In the genomic region with DNA sequence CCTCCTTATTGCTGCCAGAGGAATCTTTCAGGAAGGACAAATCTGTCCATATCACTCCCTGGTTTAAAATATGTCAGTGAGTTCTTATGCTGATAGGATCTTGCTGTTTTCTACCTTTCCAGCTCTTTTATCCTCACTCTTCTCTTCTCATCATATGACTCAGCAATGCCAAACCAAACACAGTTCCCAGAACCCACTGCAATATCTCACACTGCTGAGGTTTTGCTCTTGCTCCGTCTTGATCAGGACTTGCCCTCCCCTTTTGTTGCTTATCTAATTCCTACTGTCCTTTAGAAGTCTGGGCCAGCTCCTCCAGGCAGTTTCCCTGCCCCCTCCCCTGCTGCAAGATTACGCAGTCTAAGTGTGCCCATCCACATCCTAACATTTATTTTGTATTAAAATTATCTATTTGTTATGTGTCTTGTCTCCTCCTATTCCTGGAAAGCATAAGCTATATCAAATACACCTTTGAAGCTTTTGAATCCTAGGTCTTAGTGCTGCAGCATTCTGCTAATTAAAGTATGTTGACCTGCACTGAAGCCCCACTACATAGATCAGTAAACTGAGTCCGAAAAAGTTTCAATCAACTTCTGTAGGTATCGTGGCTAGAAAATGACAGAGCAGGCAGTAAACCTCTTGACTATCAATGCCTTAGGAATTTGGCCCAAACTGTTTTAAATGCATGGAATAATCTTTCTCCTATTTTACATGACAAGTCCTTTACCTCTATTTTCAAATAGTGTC, we compare ENCODE assay signal across 21 cellular contexts.
DNase-seq lines count a peak whose midpoint lies in the region; ATAC-seq, FAIRE-seq and TF ChIP-seq lines count a peak whose summit lies in the region.
"Had no signal": no experiment of that assay in that cellular context is flagged by ENCODE, and none has a peak within 500 bp of the region (broad histone marks: within the 10 kb centered on the region; RNA-seq: fewer than 3 reads in every experiment).

No MANE protein-coding gene starts in this region.

- H3K36me3 ChIP-seq in bronchial epithelial cell (ENCODE audit: control insufficient read depth, insufficient read depth, low read length): no peaks in the 10 kb centered on the region
- no peaks in the 10 kb centered on the region for H3K36me3 ChIP-seq in mesendoderm (ENCODE audit: control insufficient read depth, insufficient read depth, low read length)
- H3K36me3 ChIP-seq in gastroesophageal sphincter: no peaks in the 10 kb centered on the region

- H3K27me3 Mint-ChIP-seq in activated T-helper 17 cell treated with anti-CD3 and anti-CD28 coated beads, Interleukin-2, amount 50 U/mL, for 72 hours: no peaks in the 10 kb centered on the region
- H3K27me3 Mint-ChIP-seq: B cell; CD4-positive, alpha-beta T cell had no signal

- TF ChIP-seq EP300 in gastroesophageal sphincter (IDR thresholded peaks at IDR 0.05): no peak

- H3K23ac ChIP-seq in mesendoderm (ENCODE audit: low read length): no peak overlapping the region

- H2AK5ac ChIP-seq in mesendoderm (ENCODE audit: low read length): no peak overlapping the region

- H3K4me1 Mint-ChIP-seq in activated T-helper 17 cell treated with anti-CD3 and anti-CD28 coated beads, Interleukin-2, amount 50 U/mL, for 72 hours: no peaks in the 10 kb centered on the region
- H3K4me1 Mint-ChIP-seq: B cell had no signal

- TF ChIP-seq CTCF in bronchial epithelial cell (IDR thresholded peaks at IDR 0.05; ENCODE audit: insufficient read depth, low read length, severe bottlenecking) (no peak), gastroesophageal sphincter (IDR thresholded peaks at IDR 0.05) (no peak)

- H3K4me3 ChIP-seq in bronchial epithelial cell (ENCODE audit: low read depth, low read length) (no peak overlapping the region), mesendoderm (ENCODE audit: low read length) (no peak overlapping the region), gastroesophageal sphincter (no peak overlapping the region)
- H3K4me3 ChIP-seq: GM12878, GM23248 had no signal

- WGBS in mesendoderm (ENCODE audit: extremely low coverage, insufficient coverage, low lambda C conversion rate): no CpG with 5 or more reads among the region's 4 CpGs
- WGBS in gastroesophageal sphincter (ENCODE audit: low coverage in 1 of 2), 2 donors: 67 to 72% methylated on average over 4 of the region's 4 CpGs

- no peak for ATAC-seq in activated T-helper 17 cell treated with anti-CD3 and anti-CD28 coated beads, Interleukin-2, amount 50 U/mL, for 72 hours (replicated peaks)
- no peak for ATAC-seq in gastroesophageal sphincter
- ATAC-seq: GM12878, HepG2 had no signal

- peak; percentile 23 for DNase-seq in ELF-1 (ENCODE audit: low read depth, low spot score)
- peak; percentile 77 for DNase-seq in OCI-M1 (lab: John Stamatoyannopoulos, UW)
- peak; percentile 50 for DNase-seq in bronchial epithelial cell (ENCODE audit: low read depth)
- peak; percentile 25 for DNase-seq in mesendoderm
- DNase-seq in superior temporal gyrus (ENCODE audit: extremely low spot score): no peak
- DNase-seq in HPDE6-E6E7 (ENCODE audit: extremely low spot score): no peak
- DNase-seq: C1 segment of cervical spinal cord; Calu3; CD4-positive, alpha-beta T cell; DMS 273 treated with DMSO at 0.1 percent for 48 hours; DMS79 treated with DMSO at 0.1 percent for 48 hours; EL; GDM1; GM23248; H9 had no signal

- no peak overlapping the region for H2BK15ac ChIP-seq in mesendoderm (replicated peaks; ENCODE audit: low read depth)

- no peaks in the 10 kb centered on the region for H3K36me3 Mint-ChIP-seq in activated T-helper 17 cell treated with anti-CD3 and anti-CD28 coated beads, Interleukin-2, amount 50 U/mL, for 72 hours (ENCODE audit: low read depth)

- H3K9me3 Mint-ChIP-seq in activated T-helper 17 cell treated with anti-CD3 and anti-CD28 coated beads, Interleukin-2, amount 50 U/mL, for 72 hours: peaks cover 5% of the 10 kb centered on the region
- H3K9me3 Mint-ChIP-seq: CD4-positive, alpha-beta T cell; H9 had no signal

- no peak overlapping the region for H3K4me2 ChIP-seq in mesendoderm (ENCODE audit: low read length)

- no peak overlapping the region for H3K18ac ChIP-seq in mesendoderm (ENCODE audit: low read length)

- no peaks in the 10 kb centered on the region for H3K27me3 ChIP-seq in bronchial epithelial cell (ENCODE audit: control insufficient read depth, insufficient read depth, low read length)
- H3K27me3 ChIP-seq in mesendoderm (ENCODE audit: insufficient read depth, low read length, poor library complexity): no peaks in the 10 kb centered on the region
- no peaks in the 10 kb centered on the region for H3K27me3 ChIP-seq in gastroesophageal sphincter

- H3K27ac ChIP-seq in mesendoderm (ENCODE audit: low read depth, low read length) (no peak overlapping the region), gastroesophageal sphincter (no peak overlapping the region)
- H3K27ac ChIP-seq: GM23248 had no signal

- H2BK120ac ChIP-seq in mesendoderm (ENCODE audit: low read depth, low read length): no peak overlapping the region

- no peaks in the 10 kb centered on the region for H3K79me2 ChIP-seq in mesendoderm (ENCODE audit: control insufficient read depth, insufficient read depth, low read length)

- no peak overlapping the region for H3K4me3 Mint-ChIP-seq in activated T-helper 17 cell treated with anti-CD3 and anti-CD28 coated beads, Interleukin-2, amount 50 U/mL, for 72 hours
- H3K4me3 Mint-ChIP-seq: B cell; CD4-positive, alpha-beta T cell; H9 had no signal

- H4K5ac ChIP-seq in mesendoderm (ENCODE audit: low read length): no peak overlapping the region

- H3K4me1 ChIP-seq in mesendoderm (ENCODE audit: control insufficient read depth, low read depth, low read length): peaks cover 2% of the 10 kb centered on the region
- H3K4me1 ChIP-seq in gastroesophageal sphincter: no peaks in the 10 kb centered on the region

- FAIRE-seq in bronchial epithelial cell (lab: Jason Lieb, UNC): no peak
- FAIRE-seq: GM12878, GM18507, HepG2 had no signal

- no peak overlapping the region for H3K9ac ChIP-seq in mesendoderm (ENCODE audit: low read length)
- H3K9ac ChIP-seq: GM23248 had no signal

- no peaks in the 10 kb centered on the region for H3K79me1 ChIP-seq in mesendoderm (ENCODE audit: low read length)

- no peaks in the 10 kb centered on the region for H3K9me3 ChIP-seq in gastroesophageal sphincter

- H3K56ac ChIP-seq in mesendoderm (ENCODE audit: low read length): no peak overlapping the region

- H2BK5ac ChIP-seq in mesendoderm (ENCODE audit: low read length): no peak overlapping the region

- no peak overlapping the region for H4K8ac ChIP-seq in mesendoderm (ENCODE audit: low read depth, low read length)

- no peak for TF ChIP-seq POLR2A in gastroesophageal sphincter (IDR thresholded peaks at IDR 0.05)

- no peak overlapping the region for H3K4ac ChIP-seq in mesendoderm (ENCODE audit: low read depth, low read length)

- no peak overlapping the region for H3K27ac Mint-ChIP-seq in activated T-helper 17 cell treated with anti-CD3 and anti-CD28 coated beads, Interleukin-2, amount 50 U/mL, for 72 hours
- H3K27ac Mint-ChIP-seq: B cell; CD4-positive, alpha-beta T cell; H9 had no signal

Comparison
In these comparisons a context has a peak if more than half of its experiments do, and no peak if none do; other contexts are left out.
1. DNase-seq: peak in ELF-1 (single experiment), OCI-M1 (single experiment), bronchial epithelial cell (single experiment) and mesendoderm (single experiment); none in superior temporal gyrus (single experiment) and HPDE6-E6E7 (single experiment).